Comparison of ENCODE assay signal across 12 cellular contexts in genomic region chr3:138125548-138126221, GRCh38. TPM values are rescaled to one million over a fixed set of nuclear protein-coding genes. Genes with fewer than 3 reads are reported as not detected.
DNase-seq lines count a peak whose midpoint lies in the region; ATAC-seq, FAIRE-seq and TF ChIP-seq lines count a peak whose summit lies in the region.
"Had no signal": no experiment of that assay in that cellular context is flagged by ENCODE, and none has a peak within 500 bp of the region (broad histone marks: within the 10 kb centered on the region; RNA-seq: fewer than 3 reads in every experiment).

No MANE protein-coding gene starts in this region.

- ATAC-seq in pancreas (peak in 3 of 4 donors; percentile 36 to 85 (median 78)), GM21515 (IDR thresholded peaks at IDR 0.05; ENCODE audit: unreplicated experiment) (no peak), HG02623 (IDR thresholded peaks at IDR 0.05; ENCODE audit: unreplicated experiment) (no peak)

- peaks cover 0 to 2% (median 0%) of the 10 kb centered on the region in 3 donors for H3K4me1 ChIP-seq in pancreas

- H3K27me3 ChIP-seq in pancreas = peaks cover 0 to 3% (median 0%) of the 10 kb centered on the region in 4 donors

- intact Hi-C loops in pancreas (cut with DNase I) = no loop called here

- H3K27ac ChIP-seq in pancreas = peak overlapping the region in 1 of 4 donors; percentile 45
- no peak overlapping the region for H3K27ac ChIP-seq in caudate nucleus (ENCODE audit: low read depth, low read length)

- no peak for FAIRE-seq in pancreas (lab: Jason Lieb, UNC)
- FAIRE-seq: D721Med, islet of Langerhans had no signal

- H3K36me3 ChIP-seq in pancreas = no peaks in the 10 kb centered on the region

- 66 to 73% methylated on average over 5 of the region's 5 CpGs for WGBS in pancreas, 2 donors

- DNase-seq in Daoy (ENCODE audit: low read depth) (peak; percentile 25), RPMI7951 (ENCODE audit: low read depth) (peak; percentile 62), foreskin fibroblast (peak; percentile 22 to 70), pancreas (no peak), caudate nucleus (lab: John Stamatoyannopoulos, UW) (no peak)
- no peak for DNase-seq in stimulated activated naive CD4-positive, alpha-beta T cell (lab: John Stamatoyannopoulos, UW)
- DNase-seq: activated B cell treated with CpG ODN at 0.5 μM for 24 hours, NCI-H2081 had no signal

- TF ChIP-seq CTCF in foreskin fibroblast (IDR thresholded peaks at IDR 0.05; ENCODE audit: low read depth, low read length) = no peak
- TF ChIP-seq CTCF in pancreas (IDR thresholded peaks at IDR 0.05) = no peak

- no peaks in the 10 kb centered on the region for H3K9me3 ChIP-seq in pancreas

- H3K4me3 ChIP-seq in foreskin fibroblast (ENCODE audit: low read depth in 1 of 2, low read length in 2 of 2) (no peak overlapping the region), pancreas (no peak overlapping the region)

RNA-seq across cellular contexts. Expression of gene A4GNT, which starts 6.5 kb away (rescaled TPM):
- not detected in 2 replicates for total RNA-seq in Daoy (2014; rRNA removed; shearing (Covaris generic))
- not detected in 2 replicates for total RNA-seq in RPMI7951 (2014; rRNA removed; shearing (Covaris generic))
- total RNA-seq in pancreas = 1 to 10 TPM in 4 of 6 donors, under 1 TPM in 2; 0.47 to 2.0 (median 1.1) TPM
- 1 to 10 TPM in 1 of 2 donors, under 1 TPM in 1; 0.34 to 1.2 TPM for polyA plus RNA-seq in pancreas
- total RNA-seq: activated B cell treated with CpG ODN at 0.5 μM for 24 hours had no signal

RNA-seq across cellular contexts. Expression of gene DZIP1L, which starts 10.3 kb away (rescaled TPM):
- 8.2 and 9.7 TPM in 2 replicates for total RNA-seq in Daoy (2014; rRNA removed; shearing (Covaris generic))
- total RNA-seq in RPMI7951 (2014; rRNA removed; shearing (Covaris generic)) = 7.4 and 11.1 TPM in 2 replicates
- 10 to 100 TPM in 2 of 6 donors, 1 to 10 TPM in 4; 6.3 to 11.4 (median 8.7) TPM for total RNA-seq in pancreas
- 10 to 100 TPM; 19.3 to 21.7 TPM for polyA plus RNA-seq in pancreas
- total RNA-seq: activated B cell treated with CpG ODN at 0.5 μM for 24 hours had no signal

RNA-seq across cellular contexts. Expression of gene DBR1, which starts 49.0 kb away (rescaled TPM):
- total RNA-seq in Daoy (2014; rRNA removed; shearing (Covaris generic)) = 26.2 and 32.9 TPM in 2 replicates
- 22.9 and 25.1 TPM in 2 replicates for total RNA-seq in RPMI7951 (2014; rRNA removed; shearing (Covaris generic))
- total RNA-seq in pancreas = 10 to 100 TPM in 1 of 6 donors, 1 to 10 TPM in 5; 4.3 to 12.2 (median 6.3) TPM
- 1 to 10 TPM; 3.5 to 7.6 TPM for polyA plus RNA-seq in pancreas

Comparison
In these comparisons a context has a peak if more than half of its experiments do, and no peak if none do; other contexts are left out.
1. DNase-seq: peak in Daoy (single experiment), RPMI7951 (single experiment) and foreskin fibroblast (2 of 2); none in pancreas (0 of 6), caudate nucleus (0 of 61) and stimulated activated naive CD4-positive, alpha-beta T cell (0 of 6).
2. ATAC-seq: peak in pancreas (3 of 4); none in GM21515 (single experiment) and HG02623 (single experiment).